Comparison of ENCODE assay signal across 11 cellular contexts in genomic region chr1:231512147-231512698, GRCh38. TPM values are rescaled to one million over a fixed set of nuclear protein-coding genes. Genes with fewer than 3 reads are reported as not detected.
DNase-seq lines count a peak whose midpoint lies in the region; ATAC-seq lines count a peak whose summit lies in the region.
"Had no signal": no experiment of that assay in that cellular context is flagged by ENCODE, and none has a peak within 500 bp of the region (broad histone marks: within the 10 kb centered on the region; RNA-seq: fewer than 3 reads in every experiment).

No MANE protein-coding gene starts in this region.

- in situ Hi-C loops in Caki2 (cut with HindIII; ENCODE audit: low pct_unique_long_range_greater_than_20kb, low sequenced_read_pairs) (no loop called here), GM23248 (cut with MboI) (no loop called here)

- H3K27ac ChIP-seq in GM23248, result peak overlapping the region; percentile 59

- H3K27ac Mint-ChIP-seq in immature natural killer cell, result no peak overlapping the region
- H3K27ac Mint-ChIP-seq: naive thymus-derived CD8-positive, alpha-beta T cell had no signal

- H3K4me3 Mint-ChIP-seq in immature natural killer cell, result no peak overlapping the region
- H3K4me3 Mint-ChIP-seq: naive thymus-derived CD8-positive, alpha-beta T cell had no signal

- peaks cover 0 to 5% (median 5%) of the 10 kb centered on the region in 3 donors for H3K27me3 Mint-ChIP-seq in immature natural killer cell (ENCODE audit: low read depth in 3 of 3)

- no peaks in the 10 kb centered on the region for H3K9me2 ChIP-seq in GM23248 (ENCODE audit: insufficient read depth)

- DNase-seq in Caki2 (ENCODE audit: low read depth) (peak; percentile 92), GM23248 (peak; percentile 90), RPMI7951 (ENCODE audit: low read depth) (peak; percentile 74), iris pigment epithelial cell (ENCODE audit: low read depth) (peak; percentile 72), immature natural killer cell (no peak), cardiac septum (ENCODE audit: low spot score) (no peak)
- DNase-seq: aorta; naive thymus-derived CD8-positive, alpha-beta T cell; NCI-H526 had no signal

- H3K9me3 ChIP-seq in GM23248 (ENCODE audit: low read depth), result no peaks in the 10 kb centered on the region

- no peaks in the 10 kb centered on the region for H4K20me1 ChIP-seq in GM23248 (ENCODE audit: insufficient read depth)

- H3K9ac ChIP-seq in GM23248, result no peak overlapping the region

- 39 to 43% methylated on average over 2 of the region's 2 CpGs for whole genome bisulfite sequencing in GM23248 (ENCODE audit: low coverage in 1 of 2, low lambda C conversion rate in 2 of 2, missing lambda C conversion rate in 2 of 2), 2 experiments

- ATAC-seq in GM21390 (IDR thresholded peaks at IDR 0.05; ENCODE audit: unreplicated experiment), result no peak
- ATAC-seq in HG02885 (IDR thresholded peaks at IDR 0.05; ENCODE audit: poor library complexity, unreplicated experiment), result no peak
- ATAC-seq: naive thymus-derived CD8-positive, alpha-beta T cell had no signal

- peak overlapping the region; percentile 49 for H3K4me2 ChIP-seq in GM23248 (ENCODE audit: unreplicated experiment)

- H3K4me3 ChIP-seq in GM23248, result 0 out of 2 replicates have a peak overlapping the region, but pooled peaks have one; percentile 17

- intact Hi-C loops in cardiac septum (cut with DNase I), result no loop called here

- H3K27me3 ChIP-seq in GM23248 (replicated peaks; ENCODE audit: insufficient read depth), result no peaks in the 10 kb centered on the region

- H3F3A ChIP-seq in GM23248 (ENCODE audit: insufficient read depth), result peaks cover 16% of the 10 kb centered on the region

- no peak overlapping the region for H2AFZ ChIP-seq in GM23248

- no peaks in the 10 kb centered on the region for H3K9me3 Mint-ChIP-seq in immature natural killer cell
- H3K9me3 Mint-ChIP-seq: naive thymus-derived CD8-positive, alpha-beta T cell had no signal

- H3K36me3 Mint-ChIP-seq in immature natural killer cell, result no peaks in the 10 kb centered on the region
- H3K36me3 Mint-ChIP-seq: naive thymus-derived CD8-positive, alpha-beta T cell had no signal

- peaks cover 15% of the 10 kb centered on the region for H3K4me1 ChIP-seq in GM23248 (ENCODE audit: insufficient read depth)

- no peaks in the 10 kb centered on the region for H3K36me3 ChIP-seq in GM23248 (ENCODE audit: low read depth)

- no peaks in the 10 kb centered on the region for H3K79me2 ChIP-seq in GM23248 (ENCODE audit: insufficient read depth)

- H3K4me1 Mint-ChIP-seq in immature natural killer cell, result no peaks in the 10 kb centered on the region

RNA-seq across cellular contexts. Expression of gene TSNAX, which starts 16.2 kb away (rescaled TPM):
- total RNA-seq in Caki2 (2014; rRNA removed; shearing (Covaris generic); ENCODE audit: low replicate concordance), result 29.8 and 33.2 TPM in 2 replicates
- 36.7 and 39.4 TPM in 2 replicates for total RNA-seq in GM23248 (2014; rRNA removed; shearing (Covaris generic))
- polyA plus RNA-seq in GM23248 (2016; fragmentation: Nextera tagmentation; extraction: Ambion mirVana), result 45.8 and 50.8 TPM in 2 replicates
- 36.3 and 39.4 TPM in 2 replicates for total RNA-seq in RPMI7951 (2014; rRNA removed; shearing (Covaris generic))
- 100 to 1,000 TPM; 103 to 141 (median 122) TPM for polyA plus RNA-seq in immature natural killer cell
- total RNA-seq in cardiac septum, result 35.3 TPM

Comparison
In these comparisons a context has a peak if more than half of its experiments do, and no peak if none do; other contexts are left out.
1. DNase-seq: peak in Caki2 (single experiment), GM23248 (single experiment), RPMI7951 (single experiment) and iris pigment epithelial cell (single experiment); none in immature natural killer cell (0 of 3) and cardiac septum (single experiment).